ENCODE assay signal across 24 cellular contexts in the genomic region with DNA sequence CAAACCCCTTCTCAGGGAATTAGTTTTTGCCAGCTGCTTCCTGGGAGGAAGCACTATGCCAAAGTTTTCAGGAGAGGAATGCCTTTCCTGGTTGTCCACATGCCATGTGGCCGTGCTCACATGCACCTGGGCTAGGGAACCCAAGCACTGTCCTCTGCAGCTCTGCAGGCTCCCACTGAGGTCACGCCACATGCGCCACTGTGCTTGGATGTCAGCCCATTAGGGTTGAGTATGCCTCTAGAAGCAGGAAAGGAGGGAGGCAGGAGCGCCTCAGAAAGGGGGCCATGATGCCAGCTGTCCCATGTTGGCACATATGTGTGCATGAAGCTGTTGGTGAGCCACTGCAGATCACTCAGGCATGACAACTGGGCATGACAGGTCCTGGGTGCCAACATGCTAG.
DNase-seq lines count a peak whose midpoint lies in the region; ATAC-seq and TF ChIP-seq lines count a peak whose summit lies in the region.
"Had no signal": no experiment of that assay in that cellular context is flagged by ENCODE, and none has a peak within 500 bp of the region (broad histone marks: within the 10 kb centered on the region; RNA-seq: fewer than 3 reads in every experiment).

No MANE protein-coding gene starts in this region.

- H3K27me3 ChIP-seq in heart right ventricle = no peaks in the 10 kb centered on the region
- H3K27me3 ChIP-seq: cardiac muscle cell had no signal

- no peak overlapping the region for H3K4me3 ChIP-seq in heart right ventricle
- H3K4me3 ChIP-seq: cardiac muscle cell, K562 had no signal

- H3K9me3 Mint-ChIP-seq in natural killer cell treated with Interleukin-12 subunit alpha and Interleukin-12 subunit beta and Interleukin-15 and Interleukin-18, amount 100 ng/mL, for 72 hours = no peaks in the 10 kb centered on the region
- H3K9me3 Mint-ChIP-seq in natural killer cell = no peaks in the 10 kb centered on the region
- H3K9me3 Mint-ChIP-seq: activated CD4-positive, alpha-beta T cell treated with anti-CD3 and anti-CD28 coated beads, Interleukin-2, amount 10 ng/mL, durations not matched to agents 7 days and 5 days; CD8-positive, alpha-beta T cell; naive thymus-derived CD8-positive, alpha-beta T cell; stimulated activated naive CD8-positive, alpha-beta T cell treated with anti-CD3 and anti-CD28 coated beads, Interleukin-15, Interleukin-2, amounts not matched to agents 100 ng/mL and 50 ng/mL, for 24 hours; WTC11 had no signal

- peaks cover 0 to 98% (median 18%) of the 10 kb centered on the region in 9 donors for H3K36me3 ChIP-seq in heart right ventricle

- no peak overlapping the region for H3K27ac Mint-ChIP-seq in natural killer cell treated with Interleukin-12 subunit alpha and Interleukin-12 subunit beta and Interleukin-15 and Interleukin-18, amount 100 ng/mL, for 72 hours
- no peak overlapping the region for H3K27ac Mint-ChIP-seq in natural killer cell
- H3K27ac Mint-ChIP-seq: activated CD4-positive, alpha-beta T cell treated with anti-CD3 and anti-CD28 coated beads, Interleukin-2, amount 10 ng/mL, durations not matched to agents 7 days and 5 days; CD8-positive, alpha-beta T cell; stimulated activated naive CD8-positive, alpha-beta T cell treated with anti-CD3 and anti-CD28 coated beads, Interleukin-15, Interleukin-2, amounts not matched to agents 100 ng/mL and 50 ng/mL, for 24 hours; WTC11 had no signal

- no peaks in the 10 kb centered on the region for H3K36me3 Mint-ChIP-seq in natural killer cell treated with Interleukin-12 subunit alpha and Interleukin-12 subunit beta and Interleukin-15 and Interleukin-18, amount 100 ng/mL, for 72 hours
- H3K36me3 Mint-ChIP-seq in natural killer cell = peaks cover 15% of the 10 kb centered on the region

- peak overlapping the region in 1 of 10 donors; percentile 13 for H3K27ac ChIP-seq in heart right ventricle

- no peak for ATAC-seq in natural killer cell treated with Interleukin-12 subunit alpha and Interleukin-12 subunit beta and Interleukin-15 and Interleukin-18, amount 100 ng/mL, for 72 hours
- ATAC-seq in natural killer cell (no peak), heart right ventricle (peak in 4 of 8 donors; percentile 15 to 44 (median 42))
- ATAC-seq: CD8-positive, alpha-beta T cell; K562; naive thymus-derived CD8-positive, alpha-beta T cell; WTC11 had no signal

- 59 to 71% methylated on average over 4 of the region's 4 CpGs for whole genome bisulfite sequencing in heart right ventricle, 2 donors

- intact Hi-C loops in natural killer cell (cut with micrococcal nuclease) = no loop called here
- intact Hi-C loops in heart right ventricle (cut with DNase I) = loop anchor here in 2 of 10 donors (5.0 to 10.0 kb wide), 2 partner anchors 75 to 78 kb away; no protein-coding TSS in a partner anchor

- peaks cover 0 to 34% (median 6%) of the 10 kb centered on the region in 9 donors for H3K4me1 ChIP-seq in heart right ventricle

- no peak overlapping the region for H3K4me3 Mint-ChIP-seq in natural killer cell treated with Interleukin-12 subunit alpha and Interleukin-12 subunit beta and Interleukin-15 and Interleukin-18, amount 100 ng/mL, for 72 hours
- no peak overlapping the region for H3K4me3 Mint-ChIP-seq in natural killer cell
- H3K4me3 Mint-ChIP-seq: activated CD4-positive, alpha-beta T cell treated with anti-CD3 and anti-CD28 coated beads, Interleukin-2, amount 10 ng/mL, durations not matched to agents 7 days and 5 days; B cell; CD8-positive, alpha-beta T cell; naive thymus-derived CD8-positive, alpha-beta T cell; stimulated activated naive CD8-positive, alpha-beta T cell treated with anti-CD3 and anti-CD28 coated beads, Interleukin-15, Interleukin-2, amounts not matched to agents 100 ng/mL and 50 ng/mL, for 24 hours; WTC11 had no signal

- DNase-seq in natural killer cell treated with Interleukin-12 subunit alpha and Interleukin-12 subunit beta and Interleukin-15 and Interleukin-18, amount 100 ng/mL, for 72 hours (ENCODE audit: low spot score) = peak; percentile 34
- DNase-seq in natural killer cell = no peak
- DNase-seq in heart right ventricle = peak; percentile 18 to 43
- DNase-seq in pulmonary artery endothelial cell (ENCODE audit: low read depth, low spot score) = peak; percentile 4
- no peak for DNase-seq in NCI-H510A treated with DMSO at 0.1 percent for 48 hours (lab: John Stamatoyannopoulos, UW)
- no peak for DNase-seq in midbrain (lab: John Stamatoyannopoulos, UW)
- DNase-seq in NCI-H1092 (lab: John Stamatoyannopoulos, UW) = no peak
- DNase-seq: ACHN; activated CD4-positive, alpha-beta T cell treated with anti-CD3 and anti-CD28 coated beads, Interleukin-2, amount 10 ng/mL, durations not matched to agents 7 days and 5 days; CD8-positive, alpha-beta T cell; EL; glutamatergic neuron; naive thymus-derived CD8-positive, alpha-beta T cell; NCI-H1048; NCI-H187; NCI-H2171 treated with DMSO at 0.1 percent for 48 hours; NCI-H510A; NK-92 treated with Interleukin-12 subunit alpha and Interleukin-12 subunit beta, amount 100 ng/mL, for 24 hours; stimulated activated CD4-positive, alpha-beta T cell treated with anti-CD3 and anti-CD28 coated beads, Interleukin-2, amount 100 ng/mL, for 24 hours had no signal

- H3K9me3 ChIP-seq in heart right ventricle = no peaks in the 10 kb centered on the region

- no peaks in the 10 kb centered on the region for H3K27me3 Mint-ChIP-seq in natural killer cell treated with Interleukin-12 subunit alpha and Interleukin-12 subunit beta and Interleukin-15 and Interleukin-18, amount 100 ng/mL, for 72 hours
- no peaks in the 10 kb centered on the region for H3K27me3 Mint-ChIP-seq in natural killer cell (ENCODE audit: low read depth in 2 of 2)
- H3K27me3 Mint-ChIP-seq: activated CD4-positive, alpha-beta T cell treated with anti-CD3 and anti-CD28 coated beads, Interleukin-2, amount 10 ng/mL, durations not matched to agents 7 days and 5 days; B cell; naive thymus-derived CD8-positive, alpha-beta T cell; stimulated activated naive CD8-positive, alpha-beta T cell treated with anti-CD3 and anti-CD28 coated beads, Interleukin-15, Interleukin-2, amounts not matched to agents 100 ng/mL and 50 ng/mL, for 24 hours had no signal

- no peak for TF ChIP-seq CTCF in natural killer cell (IDR thresholded peaks at IDR 0.05)
- no peak for TF ChIP-seq CTCF in heart right ventricle (IDR thresholded peaks at IDR 0.05)

- peaks cover 4 to 6% of the 10 kb centered on the region in 2 donors for H3K4me1 Mint-ChIP-seq in natural killer cell treated with Interleukin-12 subunit alpha and Interleukin-12 subunit beta and Interleukin-15 and Interleukin-18, amount 100 ng/mL, for 72 hours (ENCODE audit: low read depth in 2 of 2)
- no peaks in the 10 kb centered on the region for H3K4me1 Mint-ChIP-seq in natural killer cell
- H3K4me1 Mint-ChIP-seq: B cell, WTC11 had no signal

Comparison
In these comparisons a context has a peak if more than half of its experiments do, and no peak if none do; other contexts are left out.
1. DNase-seq: peak in natural killer cell treated with Interleukin-12 subunit alpha and Interleukin-12 subunit beta and Interleukin-15 and Interleukin-18, amount 100 ng/mL, for 72 hours (single experiment), heart right ventricle (2 of 2) and pulmonary artery endothelial cell (single experiment); none in natural killer cell (single experiment), NCI-H510A treated with DMSO at 0.1 percent for 48 hours (single experiment), midbrain (single experiment) and NCI-H1092 (single experiment).